ENCODE assay signal across 19 cellular contexts in genomic region chr16:88338896-88339295, GRCh38. TPM values are rescaled to one million over a fixed set of nuclear protein-coding genes. Genes with fewer than 3 reads are reported as not detected.
A peak's percentile ranks its signal among the peaks of the same experiment; 100 is the strongest.
DNase-seq lines count a peak whose midpoint lies in the region; ATAC-seq, FAIRE-seq and TF ChIP-seq lines count a peak whose summit lies in the region.
"Had no signal": no experiment of that assay in that cellular context is flagged by ENCODE, and none has a peak within 500 bp of the region (broad histone marks: within the 10 kb centered on the region; RNA-seq: fewer than 3 reads in every experiment).

No MANE protein-coding gene starts in this region.

- no peaks in the 10 kb centered on the region for H3K79me2 ChIP-seq in H1 (ENCODE audit: control insufficient read depth in 1 of 2, insufficient read depth in 2 of 2, low read length in 2 of 2)

- no peak overlapping the region; the same call in 1 of the 2 replicates for H2AK5ac ChIP-seq in IMR-90 (ENCODE audit: low read depth, low read length)
- no peak overlapping the region for H2AK5ac ChIP-seq in H1 (ENCODE audit: low read depth, low read length)
- H2AK5ac ChIP-seq in neuronal stem cell (ENCODE audit: low read depth, low read length), result peak overlapping the region; percentile 57

- H2BK20ac ChIP-seq in IMR-90 (ENCODE audit: low read depth, low read length) (no peak overlapping the region), H1 (ENCODE audit: low read length) (no peak overlapping the region)

- H2BK15ac ChIP-seq in IMR-90 (ENCODE audit: low read depth, low read length) (peak overlapping the region; percentile 52; the same call in 1 of the 3 replicates), H1 (ENCODE audit: low read length) (peak overlapping the region; percentile 81; the same call in 1 of the 2 replicates), neuronal stem cell (ENCODE audit: low read length) (no peak overlapping the region)

- H3K4me1 ChIP-seq in A549 (peaks cover 9% of the 10 kb centered on the region), IMR-90 (ENCODE audit: control insufficient read depth, insufficient read depth, low read length) (peaks cover 3% of the 10 kb centered on the region), H1 (replicated peaks in 1 of 4; ENCODE audit: control insufficient read depth in 3 of 4, insufficient read depth in 4 of 4, low read length in 3 of 4) (no peaks in the 10 kb centered on the region), neuronal stem cell (ENCODE audit: control insufficient read depth in 2 of 2, insufficient read depth in 1 of 2, low read depth in 1 of 2, low read length in 2 of 2) (peaks cover 0 to under 1% of the 10 kb centered on the region in 2 donors)
- H3K4me1 ChIP-seq: Caco-2 had no signal

- CTCF ChIA-PET in A549 (lab: Yijun Ruan, JAX), result no interaction called here
- CTCF ChIA-PET in IMR-90 (lab: Yijun Ruan, JAX), result no interaction called here
- CTCF ChIA-PET in H1 (lab: Charles Lee; ENCODE audit: partially characterized antibody), result no interaction called here

- H3K4me3 ChIP-seq in A549, result no peak overlapping the region
- H3K4me3 ChIP-seq in IMR-90 (ENCODE audit: insufficient read depth, low read depth, low read length), result no peak overlapping the region
- H3K4me3 ChIP-seq in H1 (ENCODE audit: extremely low read depth in 1 of 4, insufficient read depth in 2 of 4, low read depth in 3 of 4, low read length in 4 of 4), result no peak overlapping the region
- no peak overlapping the region for H3K4me3 ChIP-seq in neuronal stem cell (ENCODE audit: low read length in 2 of 2)
- H3K4me3 ChIP-seq: BLaER1 had no signal

- H4K20me1 ChIP-seq in IMR-90 (ENCODE audit: insufficient read depth, low read length) (no peaks in the 10 kb centered on the region; the same call in 1 of the 2 replicates), H1 (replicated peaks in 1 of 2; ENCODE audit: control insufficient read depth in 1 of 2, insufficient read depth in 2 of 2, low read length in 2 of 2) (no peaks in the 10 kb centered on the region)
- H4K20me1 ChIP-seq: BLaER1 had no signal

- TF ChIP-seq POLR2A in A549 (IDR thresholded peaks at IDR 0.05; ENCODE audit: low read length), result no peak
- no peak for TF ChIP-seq POLR2A in IMR-90 (IDR thresholded peaks at IDR 0.05; ENCODE audit: low read depth, low read length)
- no peak for TF ChIP-seq POLR2A in H1 (IDR thresholded peaks at IDR 0.05; ENCODE audit: control extremely low read depth in 1 of 2, low read depth in 2 of 2, low read length in 2 of 2)

- no peak overlapping the region for H4K8ac ChIP-seq in IMR-90 (ENCODE audit: low read depth in 2 of 2, low read length in 2 of 2)
- H4K8ac ChIP-seq in H1 (ENCODE audit: extremely low read depth, insufficient read depth, low read length), result no peak overlapping the region
- H4K8ac ChIP-seq in neuronal stem cell (ENCODE audit: low read depth, low read length), result no peak overlapping the region

- ATAC-seq in A549, result no peak
- ATAC-seq in IMR-90 (ENCODE audit: low read depth), result no peak
- ATAC-seq in natural killer cell treated with Interleukin-12 subunit alpha and Interleukin-12 subunit beta and Interleukin-15 and Interleukin-18, amount 100 ng/mL, for 72 hours, result no peak
- ATAC-seq in naive thymus-derived CD8-positive, alpha-beta T cell, result no peak
- ATAC-seq: CD8-positive, alpha-beta T cell had no signal

- no peak overlapping the region for H3K9ac ChIP-seq in IMR-90 (ENCODE audit: low read depth, low read length)
- no peak overlapping the region for H3K9ac ChIP-seq in H1 (replicated peaks in 1 of 4; ENCODE audit: extremely low read depth in 1 of 4, low read depth in 3 of 4, low read length in 3 of 4)
- H3K9ac ChIP-seq in neuronal stem cell (ENCODE audit: low read depth, low read length, poor library complexity), result no peak overlapping the region
- H3K9ac ChIP-seq: BLaER1 had no signal

- H2AFZ ChIP-seq in IMR-90 (replicated peaks; ENCODE audit: low read length, poor library complexity) (no peak overlapping the region), H1 (ENCODE audit: low read length) (no peak overlapping the region), neuronal stem cell (ENCODE audit: low read length) (no peak overlapping the region)

- H4K91ac ChIP-seq in IMR-90 (ENCODE audit: insufficient read depth, low read depth, low read length) (peak overlapping the region; percentile 58), H1 (replicated peaks; ENCODE audit: insufficient read length, low read length) (no peak overlapping the region), neuronal stem cell (ENCODE audit: low read depth, low read length, poor library complexity) (no peak overlapping the region)

- dilution Hi-C loops in IMR-90 (cut with HindIII; ENCODE audit: low sequenced_read_pairs, unreplicated experiment), result no loop called here

- H3K23ac ChIP-seq in IMR-90 (ENCODE audit: low read depth, low read length), result no peak overlapping the region
- H3K23ac ChIP-seq in H1 (ENCODE audit: insufficient read length), result no peak overlapping the region
- H3K23ac ChIP-seq in neuronal stem cell (ENCODE audit: low read depth, low read length, poor library complexity), result peak overlapping the region; percentile 49

- H3K14ac ChIP-seq in IMR-90 (replicated peaks; ENCODE audit: low read depth, low read length) (no peak overlapping the region), H1 (ENCODE audit: insufficient read length) (no peak overlapping the region), neuronal stem cell (ENCODE audit: low read length) (peak overlapping the region; percentile 47)

- H3K79me1 ChIP-seq in IMR-90 (ENCODE audit: low read depth in 1 of 2, low read length in 2 of 2) (peaks cover 4 to 12% of the 10 kb centered on the region in 2 experiments; a peak in 3 of 4 replicates), H1 (ENCODE audit: low read depth, low read length) (no peaks in the 10 kb centered on the region), neuronal stem cell (ENCODE audit: low read depth, low read length) (no peaks in the 10 kb centered on the region)

- no peak for TF ChIP-seq RAD21 in A549 (conservative IDR thresholded peaks at IDR 0.05 in 1 of 2, IDR thresholded peaks at IDR 0.05 in 1 of 2)
- TF ChIP-seq RAD21 in IMR-90 (IDR thresholded peaks at IDR 0.05; ENCODE audit: low read length), result no peak
- TF ChIP-seq RAD21 in H1 (IDR thresholded peaks at IDR 0.05 in 1 of 2, conservative IDR thresholded peaks at IDR 0.05 in 1 of 2; ENCODE audit: low read depth in 2 of 2, low read length in 2 of 2), result no peak

- peaks cover 34% of the 10 kb centered on the region for H3K9me3 ChIP-seq in A549
- H3K9me3 ChIP-seq in IMR-90 (ENCODE audit: control insufficient read depth, insufficient read depth, low read length), result peaks cover 13% of the 10 kb centered on the region
- peaks cover 6 to 12% of the 10 kb centered on the region in 2 experiments; a peak in 3 of 4 replicates for H3K9me3 ChIP-seq in H1 (ENCODE audit: insufficient read depth in 2 of 2, low read depth in 1 of 2, low read length in 1 of 2)
- peaks cover 0 to 6% of the 10 kb centered on the region in 2 donors for H3K9me3 ChIP-seq in neuronal stem cell (replicated peaks in 1 of 2; ENCODE audit: control insufficient read depth in 2 of 2, insufficient read depth in 1 of 2, low read depth in 1 of 2, low read length in 2 of 2)
- H3K9me3 ChIP-seq: BLaER1 had no signal

- H2BK12ac ChIP-seq in H1 (ENCODE audit: low read depth, low read length) (0 out of 2 replicates have a peak overlapping the region, but pooled peaks have one; percentile 17), neuronal stem cell (ENCODE audit: low read length) (no peak overlapping the region)

- no peak overlapping the region for H3K4me3 Mint-ChIP-seq in natural killer cell treated with Interleukin-12 subunit alpha and Interleukin-12 subunit beta and Interleukin-15 and Interleukin-18, amount 100 ng/mL, for 72 hours
- no peak overlapping the region for H3K4me3 Mint-ChIP-seq in naive thymus-derived CD8-positive, alpha-beta T cell
- H3K4me3 Mint-ChIP-seq: B cell; CD4-positive, CD25-positive, alpha-beta regulatory T cell; CD8-positive, alpha-beta T cell had no signal

- H3K56ac ChIP-seq in IMR-90 (ENCODE audit: extremely low read depth, insufficient read depth, low read length) (no peak overlapping the region), H1 (replicated peaks; ENCODE audit: insufficient read length, low read depth, low read length) (no peak overlapping the region)

- intact Hi-C loops in IMR-90 (cut with micrococcal nuclease), result no loop called here

- FAIRE-seq in A549 (lab: Jason Lieb, UNC) (no peak), H1 (lab: Jason Lieb, UNC) (no peak)
- FAIRE-seq: G401.6, GM12892 had no signal

- H3K4me1 Mint-ChIP-seq in natural killer cell treated with Interleukin-12 subunit alpha and Interleukin-12 subunit beta and Interleukin-15 and Interleukin-18, amount 100 ng/mL, for 72 hours (ENCODE audit: low read depth in 2 of 2), result peaks cover 3 to 4% of the 10 kb centered on the region in 2 donors
- H3K4me1 Mint-ChIP-seq in naive thymus-derived CD8-positive, alpha-beta T cell, result peaks cover under 1 to 3% (median 2%) of the 10 kb centered on the region in 4 donors

- no peak overlapping the region for H4K5ac ChIP-seq in IMR-90 (ENCODE audit: low read depth, low read length)
- H4K5ac ChIP-seq in H1 (ENCODE audit: insufficient read length, low read depth, low read length), result no peak overlapping the region

- BruUV-seq in IMR-90 (replicated peaks; lab: Mats Ljungman, UMichigan), result no TSS peak

- TF ChIP-seq EP300 in A549 (IDR thresholded peaks at IDR 0.05) (no peak), H1 (IDR thresholded peaks at IDR 0.05; ENCODE audit: borderline replicate concordance in 1 of 2, low read depth in 2 of 2, low read length in 2 of 2) (no peak)

- H3K36me3 Mint-ChIP-seq in natural killer cell treated with Interleukin-12 subunit alpha and Interleukin-12 subunit beta and Interleukin-15 and Interleukin-18, amount 100 ng/mL, for 72 hours, result no peaks in the 10 kb centered on the region
- H3K36me3 Mint-ChIP-seq in naive thymus-derived CD8-positive, alpha-beta T cell, result no peaks in the 10 kb centered on the region
- H3K36me3 Mint-ChIP-seq: CD4-positive, CD25-positive, alpha-beta regulatory T cell; CD8-positive, alpha-beta T cell had no signal

- no peak for DNase-seq in A549 (ENCODE audit: low read depth in 1 of 2, low spot score in 1 of 2)
- no peak for DNase-seq in IMR-90
- DNase-seq in H1 (ENCODE audit: low read depth in 1 of 2, low spot score in 2 of 2), result no peak
- no peak for DNase-seq in neuronal stem cell (ENCODE audit: low spot score)
- no peak for DNase-seq in natural killer cell treated with Interleukin-12 subunit alpha and Interleukin-12 subunit beta and Interleukin-15 and Interleukin-18, amount 100 ng/mL, for 72 hours (ENCODE audit: low spot score)
- no peak for DNase-seq in naive thymus-derived CD8-positive, alpha-beta T cell
- DNase-seq in central memory CD4-positive, alpha-beta T cell, result no peak
- DNase-seq: Caco-2; CD4-positive, CD25-positive, alpha-beta regulatory T cell; DMS153; DND-41; GOT3; HCEC 1CT had no signal

- H3K9me3 Mint-ChIP-seq in natural killer cell treated with Interleukin-12 subunit alpha and Interleukin-12 subunit beta and Interleukin-15 and Interleukin-18, amount 100 ng/mL, for 72 hours, result peaks cover 4% of the 10 kb centered on the region
- H3K9me3 Mint-ChIP-seq in naive thymus-derived CD8-positive, alpha-beta T cell, result peaks cover 0 to 6% (median 0%) of the 10 kb centered on the region in 9 donors
- H3K9me3 Mint-ChIP-seq: CD8-positive, alpha-beta T cell had no signal

- POLR2A ChIA-PET in A549 (lab: Yijun Ruan, JAX) (no interaction called here), IMR-90 (lab: Charles Lee; ENCODE audit: unreplicated experiment) (no interaction called here), H1 (lab: Charles Lee; ENCODE audit: partially characterized antibody) (no interaction called here)
- POLR2A ChIA-PET in naive thymus-derived CD8-positive, alpha-beta T cell (lab: Charles Lee), result no interaction called here

- H3K36me3 ChIP-seq in IMR-90 (ENCODE audit: control insufficient read depth, insufficient read depth, low read length) (no peaks in the 10 kb centered on the region), H1 (ENCODE audit: control insufficient read depth in 2 of 4, insufficient read depth in 4 of 4, low read length in 3 of 4) (no peaks in the 10 kb centered on the region), neuronal stem cell (replicated peaks in 1 of 2; ENCODE audit: control insufficient read depth in 2 of 2, insufficient read depth in 2 of 2, low read length in 2 of 2) (peaks cover 0 to 3% of the 10 kb centered on the region in 2 donors)
- H3K36me3 ChIP-seq: BLaER1 had no signal

- peak overlapping the region; percentile 54; the same call in 1 of the 2 replicates for H2BK120ac ChIP-seq in IMR-90 (ENCODE audit: low read depth, low read length)
- no peak overlapping the region for H2BK120ac ChIP-seq in H1 (replicated peaks; ENCODE audit: low read depth, low read length)
- no peak overlapping the region for H2BK120ac ChIP-seq in neuronal stem cell (ENCODE audit: low read depth, low read length)

- no peak overlapping the region for H3K27ac Mint-ChIP-seq in natural killer cell treated with Interleukin-12 subunit alpha and Interleukin-12 subunit beta and Interleukin-15 and Interleukin-18, amount 100 ng/mL, for 72 hours
- no peak overlapping the region for H3K27ac Mint-ChIP-seq in naive thymus-derived CD8-positive, alpha-beta T cell
- H3K27ac Mint-ChIP-seq: B cell; CD4-positive, CD25-positive, alpha-beta regulatory T cell; CD8-positive, alpha-beta T cell had no signal

- peak overlapping the region; percentile 39 to 99; a peak in 5 of 6 replicates for H3K27ac ChIP-seq in A549
- H3K27ac ChIP-seq in IMR-90 (ENCODE audit: insufficient read depth, low read length), result no peak overlapping the region
- H3K27ac ChIP-seq in H1 (ENCODE audit: low read depth, low read length), result no peak overlapping the region
- no peak overlapping the region for H3K27ac ChIP-seq in neuronal stem cell (replicated peaks; ENCODE audit: low read length)
- H3K27ac ChIP-seq: BLaER1, C4-2B had no signal

- no peak overlapping the region for H2AK9ac ChIP-seq in IMR-90 (replicated peaks; ENCODE audit: low read depth, low read length, poor library complexity)

- H3K4me2 ChIP-seq in A549 (no peak overlapping the region), IMR-90 (ENCODE audit: low read depth, low read length) (no peak overlapping the region), H1 (ENCODE audit: insufficient read depth in 1 of 2, low read depth in 2 of 2, low read length in 2 of 2) (no peak overlapping the region), neuronal stem cell (ENCODE audit: insufficient read depth, low read length, poor library complexity, severe bottlenecking) (no peak overlapping the region)
- H3K4me2 ChIP-seq: BLaER1 had no signal

- no peak for TF ChIP-seq CTCF in A549 (IDR thresholded peaks at IDR 0.05)
- TF ChIP-seq CTCF in IMR-90 (conservative IDR thresholded peaks at IDR 0.05; ENCODE audit: low read depth, low read length), result no peak
- no peak for TF ChIP-seq CTCF in H1 (IDR thresholded peaks at IDR 0.05; ENCODE audit: control extremely low read depth in 1 of 3, insufficient read depth in 1 of 3, low read depth in 1 of 3, low read length in 3 of 3)

- WGBS in A549 (ENCODE audit: missing lambda C conversion rate), result 84% methylated on average over 5 of the region's 7 CpGs
- WGBS in IMR-90 (ENCODE audit: extremely low coverage in 2 of 2, insufficient read length in 1 of 2), 2 experiments, result 87% methylated on average over 6 of the region's 7 CpGs; no CpG with 5 or more reads in 1 of the 2 experiments
- 64% methylated on average over 5 of the region's 7 CpGs; no CpG with 5 or more reads in 1 of the 2 experiments for WGBS in H1 (ENCODE audit: extremely low coverage in 1 of 2, insufficient coverage in 1 of 2, insufficient read length in 1 of 2, insufficient replicate concordance in 2 of 2, low coverage in 1 of 2, low lambda C conversion rate in 2 of 2, missing lambda C conversion rate in 1 of 2), 2 experiments
- no CpG with 5 or more reads among the region's 7 CpGs for WGBS in neuronal stem cell (ENCODE audit: extremely low coverage in 2 of 2, insufficient read length in 2 of 2, insufficient replicate concordance in 1 of 2), 2 donors

- peaks cover 24% of the 10 kb centered on the region for H3K9me1 ChIP-seq in IMR-90 (ENCODE audit: insufficient read depth, low read length)

- H3K4ac ChIP-seq in IMR-90 (ENCODE audit: low read depth, low read length) (peak overlapping the region; percentile 31), H1 (replicated peaks; ENCODE audit: insufficient read length, low read depth, low read length) (no peak overlapping the region), neuronal stem cell (ENCODE audit: low read length) (no peak overlapping the region)

- peaks cover 1% of the 10 kb centered on the region; the same call in 1 of the 2 replicates for H3K23me2 ChIP-seq in H1 (ENCODE audit: low read depth, low read length)

- in situ Hi-C loops in IMR-90 (cut with MboI; ENCODE audit: low sequenced_read_pairs), result no loop called here

- H3K27me3 Mint-ChIP-seq in natural killer cell treated with Interleukin-12 subunit alpha and Interleukin-12 subunit beta and Interleukin-15 and Interleukin-18, amount 100 ng/mL, for 72 hours, result peaks cover 0 to under 1% of the 10 kb centered on the region in 2 donors
- H3K27me3 Mint-ChIP-seq in naive thymus-derived CD8-positive, alpha-beta T cell, result peaks cover under 1 to 29% (median 21%) of the 10 kb centered on the region in 5 donors

- H2BK5ac ChIP-seq in IMR-90 (ENCODE audit: low read depth, low read length, poor library complexity, severe bottlenecking) (no peak overlapping the region), H1 (ENCODE audit: low read depth, low read length) (no peak overlapping the region), neuronal stem cell (ENCODE audit: low read length) (no peak overlapping the region)

- H3K18ac ChIP-seq in IMR-90 (ENCODE audit: low read depth, low read length) (no peak overlapping the region), H1 (ENCODE audit: extremely low read depth, low read length) (no peak overlapping the region), neuronal stem cell (ENCODE audit: low read length) (peak overlapping the region; percentile 70)

- H3K27me3 ChIP-seq in IMR-90 (ENCODE audit: control insufficient read depth, insufficient read depth, low read length) (no peaks in the 10 kb centered on the region), H1 (replicated peaks in 1 of 4; ENCODE audit: control insufficient read depth in 3 of 4, extremely low read depth in 1 of 4, insufficient read depth in 3 of 4, low read length in 3 of 4) (no peaks in the 10 kb centered on the region), neuronal stem cell (ENCODE audit: control insufficient read depth in 3 of 3, insufficient read depth in 3 of 3, low read depth in 1 of 3, low read length in 3 of 3) (peaks cover 0 to 6% (median 0%) of the 10 kb centered on the region in 3 experiments)
- H3K27me3 ChIP-seq: BLaER1 had no signal

RNA-seq across cellular contexts. Expression of gene ZNF469, which starts 43.9 kb away (rescaled TPM):
- 0.47 and 0.78 TPM in 2 replicates for polyA plus RNA-seq in A549 (2011; rRNA removed)
- polyA plus RNA-seq in A549 (2012; cell fraction: cytosol; rRNA removed), result 1.4 and 2.2 TPM in 2 replicates
- 11.5 and 14.7 TPM in 2 replicates for polyA plus RNA-seq in A549 (2012; cell fraction: nucleus; rRNA removed)
- polyA plus RNA-seq in A549 (2017; fragmentation: RNase III; extraction: RNeasy Plus Mini Kit Qiagen cat#74134 plus additional on column Dnase treatment), result 4.1 to 4.5 TPM (median 4.4 TPM) in 3 replicates
- 0.83 and 0.97 TPM in 2 replicates for polyA minus RNA-seq in A549 (2011; rRNA and poly(A)+ RNA removed)
- total RNA-seq in IMR-90 (2012; rRNA removed), result 1.1 and 1.4 TPM in 2 replicates
- polyA plus RNA-seq in IMR-90 (2012; rRNA removed), result 13.3 and 16.4 TPM in 2 replicates
- 5.1 and 8.8 TPM in 2 replicates for polyA plus RNA-seq in IMR-90 (2012; cell fraction: cytosol; rRNA removed)
- 32.3 and 70.4 TPM in 2 replicates for polyA plus RNA-seq in IMR-90 (2012; cell fraction: nucleus; rRNA removed; ENCODE audit: low replicate concordance)
- total RNA-seq in H1 (2021; fragmentation: NEBNext Ultra II Directional; extraction: Animal tissue kit (Norgen Biotek cat#: 25700)), result 1.8 and 2.0 TPM in 2 replicates
- 0.30 and 0.53 TPM in 2 replicates for polyA plus RNA-seq in H1 (2011; rRNA removed)
- polyA plus RNA-seq in H1 (2011; cell fraction: cytosol; rRNA removed), result 0.23 TPM
- polyA plus RNA-seq in H1 (2011; cell fraction: nucleus; rRNA removed), result 1.1 TPM
- polyA plus RNA-seq in H1 (2012, experiment 1 of 2), result 0.54 to 0.96 TPM (median 0.90 TPM) in 4 replicates
- 0.63 TPM for polyA plus RNA-seq in H1 (2012, experiment 2 of 2)
- polyA plus RNA-seq in H1 (2013, experiment 1 of 2), result 0.45 TPM
- polyA plus RNA-seq in H1 (2013, experiment 2 of 2), result 0.42 TPM
- polyA minus RNA-seq in H1 (2011; rRNA and poly(A)+ RNA removed), result 0.32 and 0.41 TPM in 2 replicates
- polyA minus RNA-seq in H1 (2011; cell fraction: cytosol; rRNA and poly(A)+ RNA removed), result 1.1 TPM
- polyA minus RNA-seq in H1 (2011; cell fraction: nucleus; rRNA and poly(A)+ RNA removed), result 1.5 TPM
- polyA plus RNA-seq in neuronal stem cell (2013, experiment 1 of 2), result 0.26 TPM
- 0.29 TPM for polyA plus RNA-seq in neuronal stem cell (2013, experiment 2 of 2)
- 1 to 10 TPM; 3.0 to 6.1 TPM for total RNA-seq in natural killer cell treated with Interleukin-12 subunit alpha and Interleukin-12 subunit beta and Interleukin-15 and Interleukin-18, amount 100 ng/mL, for 72 hours
- 1 to 10 TPM; 2.0 to 2.1 TPM for total RNA-seq in naive thymus-derived CD8-positive, alpha-beta T cell
- under 1 TPM; 0.01 to 0.10 (median 0.09) TPM for polyA plus RNA-seq in naive thymus-derived CD8-positive, alpha-beta T cell

Comparison
In these comparisons a context has a peak if more than half of its experiments do, and no peak if none do; other contexts are left out.
1. H3K27ac ChIP-seq: peak in A549 (2 of 2); none in IMR-90 (single experiment), H1 (single experiment) and neuronal stem cell (single experiment).